In the genomic region with DNA sequence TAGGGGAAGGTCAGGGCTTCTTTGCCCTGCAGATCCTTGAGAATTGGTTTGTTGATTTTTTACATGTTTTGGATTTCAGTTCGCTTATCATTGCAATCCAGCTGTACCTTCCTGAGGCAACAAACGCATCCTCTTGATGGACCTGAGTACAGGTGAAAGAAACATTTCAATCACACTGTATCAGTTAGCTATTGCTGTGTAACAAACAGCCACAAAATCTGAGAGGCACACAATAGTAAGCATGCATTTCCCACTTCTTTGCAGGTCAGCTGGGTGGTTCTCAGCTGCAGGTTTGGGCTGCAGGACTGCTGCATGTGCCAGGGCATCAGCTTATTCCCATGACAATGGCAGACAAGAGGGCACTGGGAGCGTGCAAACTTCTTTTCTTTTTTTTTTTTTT, we compare ENCODE assay signal across 10 cellular contexts.
"Had no signal": no experiment of that assay in that cellular context is flagged by ENCODE, and none has a peak within 500 bp of the region (broad histone marks: within the 10 kb centered on the region; RNA-seq: fewer than 3 reads in every experiment).

No MANE protein-coding gene starts in this region.

- H3K9ac ChIP-seq: GM23248 had no signal

- H3K4me2 ChIP-seq: GM23338 had no signal

- ATAC-seq: GM23338, HCT116 had no signal

- FAIRE-seq: H1, H54 had no signal

- DNase-seq: GM23248, GOT3, H7, H9, HCEC 1CT, HFFc6 had no signal

- H3K27ac ChIP-seq: GM23248 had no signal

- H3K4me3 ChIP-seq: GM23248, GM23338 had no signal

- H2AFZ ChIP-seq: GM23248, GM23338 had no signal
